In the genomic region with DNA sequence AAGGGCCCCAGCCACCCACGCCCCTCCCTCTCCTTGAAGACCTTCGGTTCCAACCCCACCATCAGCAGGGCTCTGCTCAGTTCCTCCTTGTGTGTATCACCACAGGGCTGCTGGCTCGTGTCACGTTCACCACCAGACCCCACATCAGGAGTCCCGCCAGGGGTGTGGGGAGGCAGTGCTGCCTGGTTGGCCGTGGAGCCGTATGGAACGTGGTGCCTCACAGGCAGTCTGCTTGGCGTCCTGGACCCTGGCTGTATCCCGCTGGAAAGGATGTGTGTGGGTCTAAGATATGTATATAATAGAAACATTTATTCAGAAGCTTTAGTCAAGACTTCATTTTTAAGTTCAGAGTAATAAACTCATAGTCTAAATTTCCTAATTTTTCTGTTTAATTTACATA, we compare ENCODE assay signal across 2 cellular contexts. TPM values are rescaled to one million over a fixed set of nuclear protein-coding genes. Genes with fewer than 3 reads are reported as not detected.
"Had no signal": no experiment of that assay in that cellular context is flagged by ENCODE, and none has a peak within 500 bp of the region (broad histone marks: within the 10 kb centered on the region; RNA-seq: fewer than 3 reads in every experiment).

No MANE protein-coding gene starts in this region.

RNA-seq across cellular contexts. Expression of gene MUC20, which starts 40.1 kb away (rescaled TPM):
- total RNA-seq: GM23248, HT1080 had no signal
- polyA plus RNA-seq: GM23248 had no signal
